Comparison of ENCODE assay signal across 15 cellular contexts in genomic region chr14:67151082-67151666, GRCh38. TPM values are rescaled to one million over a fixed set of nuclear protein-coding genes. Genes with fewer than 3 reads are reported as not detected.
DNase-seq lines count a peak whose midpoint lies in the region; ATAC-seq and TF ChIP-seq lines count a peak whose summit lies in the region.
"Had no signal": no experiment of that assay in that cellular context is flagged by ENCODE, and none has a peak within 500 bp of the region (broad histone marks: within the 10 kb centered on the region; RNA-seq: fewer than 3 reads in every experiment).

No MANE protein-coding gene starts in this region.

- H3K36me3 ChIP-seq in GM23248 (ENCODE audit: low read depth) (no peaks in the 10 kb centered on the region), smooth muscle cell (ENCODE audit: low read depth) (no peaks in the 10 kb centered on the region)
- H3K36me3 ChIP-seq: HAP-1 had no signal

- H3K9me3 Mint-ChIP-seq in activated CD4-positive, alpha-beta memory T cell treated with anti-CD3 and anti-CD28 coated beads for 36 hours = no peaks in the 10 kb centered on the region
- H3K9me3 Mint-ChIP-seq: activated T-helper 1 cell treated with anti-CD3 and anti-CD28 coated beads, Interleukin-12 subunit alpha, Interleukin-12 subunit beta, Interleukin-2, Interleukin-4 antibody, amounts not matched to agents 30 ng/mL and 10 ng/mL and 1 ng/mL, durations not matched to agents 14 hours and 24 hours and 36 hours; natural killer cell had no signal

- TF ChIP-seq CTCF in VCaP (conservative IDR thresholded peaks at IDR 0.05) (peak; percentile 56), fibroblast of mammary gland (conservative IDR thresholded peaks at IDR 0.05; ENCODE audit: control insufficient read depth, insufficient read depth, low read depth, low read length) (peak; percentile 48), smooth muscle cell (IDR thresholded peaks at IDR 0.05; ENCODE audit: borderline replicate concordance, insufficient read depth, poor library complexity, severe bottlenecking) (peak; percentile 27)

- 61 to 62% methylated on average over 4 of the region's 4 CpGs for WGBS in GM23248 (ENCODE audit: low coverage in 1 of 2, low lambda C conversion rate in 2 of 2, missing lambda C conversion rate in 2 of 2), 2 experiments
- 84% methylated on average over 4 of the region's 4 CpGs for WGBS in smooth muscle cell (ENCODE audit: low lambda C conversion rate)

- DNase-seq in GM23248 (peak; percentile 15), fibroblast of mammary gland (ENCODE audit: low read depth) (peak; percentile 13), smooth muscle cell (lab: John Stamatoyannopoulos, UW; ENCODE audit: unreplicated experiment) (no peak), glomerular visceral epithelial cell (ENCODE audit: extremely low spot score) (no peak), left lobe of liver (ENCODE audit: low spot score) (no peak)
- DNase-seq in activated CD4-positive, alpha-beta memory T cell treated with anti-CD3 and anti-CD28 coated beads for 36 hours = no peak
- DNase-seq: activated CD4-positive, alpha-beta T cell treated with anti-CD3 and anti-CD28 coated beads for 4 hours; natural killer cell; NCI-H1694 treated with DMSO at 0.1 percent for 48 hours had no signal

- no peaks in the 10 kb centered on the region for H3K9me3 ChIP-seq in GM23248 (ENCODE audit: low read depth)
- no peaks in the 10 kb centered on the region for H3K9me3 ChIP-seq in smooth muscle cell (replicated peaks; ENCODE audit: low read depth)
- H3K9me3 ChIP-seq: Caco-2, HAP-1 had no signal

- H3K79me2 ChIP-seq in GM23248 (ENCODE audit: insufficient read depth) (no peaks in the 10 kb centered on the region), smooth muscle cell (ENCODE audit: low read depth) (no peaks in the 10 kb centered on the region)

- no peak overlapping the region for H3K4me3 Mint-ChIP-seq in activated CD4-positive, alpha-beta memory T cell treated with anti-CD3 and anti-CD28 coated beads for 36 hours
- H3K4me3 Mint-ChIP-seq: activated T-helper 1 cell treated with anti-CD3 and anti-CD28 coated beads, Interleukin-12 subunit alpha, Interleukin-12 subunit beta, Interleukin-2, Interleukin-4 antibody, amounts not matched to agents 30 ng/mL and 10 ng/mL and 1 ng/mL, durations not matched to agents 14 hours and 24 hours and 36 hours; natural killer cell had no signal

- no peaks in the 10 kb centered on the region for H3K27me3 Mint-ChIP-seq in activated CD4-positive, alpha-beta memory T cell treated with anti-CD3 and anti-CD28 coated beads for 36 hours

- no peaks in the 10 kb centered on the region for H4K20me1 ChIP-seq in GM23248 (ENCODE audit: insufficient read depth)
- H4K20me1 ChIP-seq in smooth muscle cell (ENCODE audit: low read depth) = no peaks in the 10 kb centered on the region

- CTCF ChIA-PET in activated CD4-positive, alpha-beta memory T cell treated with anti-CD3 and anti-CD28 coated beads for 36 hours (lab: Charles Lee) = no interaction called here

- H2AFZ ChIP-seq in GM23248 (no peak overlapping the region), smooth muscle cell (ENCODE audit: low read depth) (no peak overlapping the region)

- H3K27me3 ChIP-seq in GM23248 (replicated peaks; ENCODE audit: insufficient read depth) (no peaks in the 10 kb centered on the region), smooth muscle cell (ENCODE audit: low read depth) (no peaks in the 10 kb centered on the region)

- H3K4me3 ChIP-seq in GM23248 (no peak overlapping the region), fibroblast of mammary gland (ENCODE audit: control insufficient read depth, low read depth, low read length) (no peak overlapping the region), smooth muscle cell (no peak overlapping the region)
- H3K4me3 ChIP-seq: HAP-1 had no signal

- no peak overlapping the region for H3K9ac ChIP-seq in GM23248
- no peak overlapping the region for H3K9ac ChIP-seq in smooth muscle cell (ENCODE audit: low read depth)

- H3K9me2 ChIP-seq in GM23248 (ENCODE audit: insufficient read depth) = no peaks in the 10 kb centered on the region

- POLR2A ChIA-PET in activated CD4-positive, alpha-beta memory T cell treated with anti-CD3 and anti-CD28 coated beads for 36 hours (lab: Charles Lee) = no interaction called here

- H3K27ac Mint-ChIP-seq in activated CD4-positive, alpha-beta memory T cell treated with anti-CD3 and anti-CD28 coated beads for 36 hours = no peak overlapping the region
- H3K27ac Mint-ChIP-seq: activated T-helper 1 cell treated with anti-CD3 and anti-CD28 coated beads, Interleukin-12 subunit alpha, Interleukin-12 subunit beta, Interleukin-2, Interleukin-4 antibody, amounts not matched to agents 30 ng/mL and 10 ng/mL and 1 ng/mL, durations not matched to agents 14 hours and 24 hours and 36 hours; natural killer cell had no signal

- intact Hi-C loops in activated CD4-positive, alpha-beta memory T cell treated with anti-CD3 and anti-CD28 coated beads for 36 hours (cut with micrococcal nuclease) = no loop called here

- H3K4me1 Mint-ChIP-seq in activated CD4-positive, alpha-beta memory T cell treated with anti-CD3 and anti-CD28 coated beads for 36 hours (ENCODE audit: low read depth) = no peaks in the 10 kb centered on the region
- H3K4me1 Mint-ChIP-seq: natural killer cell had no signal

- H3F3A ChIP-seq in GM23248 (ENCODE audit: insufficient read depth) = no peaks in the 10 kb centered on the region
- H3F3A ChIP-seq in smooth muscle cell (ENCODE audit: low read depth) = no peaks in the 10 kb centered on the region

- no peaks in the 10 kb centered on the region for H3K4me1 ChIP-seq in GM23248 (ENCODE audit: insufficient read depth)
- no peaks in the 10 kb centered on the region for H3K4me1 ChIP-seq in smooth muscle cell (ENCODE audit: low read depth)
- H3K4me1 ChIP-seq: HAP-1 had no signal

- in situ Hi-C loops in GM23248 (cut with MboI) = no loop called here

- ATAC-seq in left lobe of liver (no peak), GM18511 (IDR thresholded peaks at IDR 0.05; ENCODE audit: unreplicated experiment) (no peak)
- ATAC-seq: natural killer cell had no signal

- H3K36me3 Mint-ChIP-seq in activated CD4-positive, alpha-beta memory T cell treated with anti-CD3 and anti-CD28 coated beads for 36 hours = no peaks in the 10 kb centered on the region
- H3K36me3 Mint-ChIP-seq: natural killer cell had no signal

- H3K27ac ChIP-seq in GM23248 = no peak overlapping the region
- peak overlapping the region; percentile 18 for H3K27ac ChIP-seq in VCaP
- H3K27ac ChIP-seq in smooth muscle cell (ENCODE audit: low read depth) = no peak overlapping the region

- H3K4me2 ChIP-seq in GM23248 (ENCODE audit: unreplicated experiment) (no peak overlapping the region), smooth muscle cell (no peak overlapping the region)

RNA-seq across cellular contexts. Expression of gene GARIN2, which starts 38.1 kb away (rescaled TPM):
- total RNA-seq in GM23248 (2014; rRNA removed; shearing (Covaris generic)) = not detected in 2 replicates
- polyA plus RNA-seq in GM23248 (2016; fragmentation: Nextera tagmentation; extraction: Ambion mirVana) (not detected in 2 replicates), smooth muscle cell (not detected in 2 replicates)
- total RNA-seq in smooth muscle cell (not detected in 2 replicates), left lobe of liver (0.13 TPM)
- total RNA-seq in activated CD4-positive, alpha-beta memory T cell treated with anti-CD3 and anti-CD28 coated beads for 36 hours = not detected
- total RNA-seq: bronchial epithelial cell, Caco-2, natural killer cell had no signal

Comparison
In these comparisons a context has a peak if more than half of its experiments do, and no peak if none do; other contexts are left out.
1. DNase-seq: peak in GM23248 (single experiment) and fibroblast of mammary gland (single experiment); none in smooth muscle cell (single experiment), glomerular visceral epithelial cell (single experiment), left lobe of liver (single experiment) and activated CD4-positive, alpha-beta memory T cell treated with anti-CD3 and anti-CD28 coated beads for 36 hours (single experiment).
2. Peak in every context shown above with its lines, with median percentiles within 50 percentile points of each other: CTCF ChIP-seq.